ENCODE assay signal across 19 cellular contexts in the genomic region with DNA sequence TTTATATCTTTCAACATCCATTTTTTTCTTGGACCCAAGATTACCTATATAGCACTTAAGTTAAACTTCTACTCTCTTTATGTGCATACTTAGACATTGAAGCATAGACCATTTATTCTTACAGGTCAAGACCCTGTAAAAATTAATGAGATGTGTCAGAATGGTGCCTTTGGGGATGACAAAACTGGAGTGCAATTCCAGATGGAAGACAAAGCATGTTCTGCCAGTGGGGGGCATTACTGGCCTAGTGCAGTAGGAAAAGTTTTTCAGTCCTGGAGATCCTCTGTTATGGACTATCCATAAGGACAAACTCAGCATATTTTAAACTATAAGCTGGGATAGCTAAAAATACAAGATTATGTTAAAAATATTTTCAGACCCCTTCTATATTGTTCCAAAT. TPM values are rescaled to one million over a fixed set of nuclear protein-coding genes. Genes with fewer than 3 reads are reported as not detected.
A peak's percentile ranks its signal among the peaks of the same experiment; 100 is the strongest.
DNase-seq lines count a peak whose midpoint lies in the region; TF ChIP-seq lines count a peak whose summit lies in the region.
"Had no signal": no experiment of that assay in that cellular context is flagged by ENCODE, and none has a peak within 500 bp of the region (broad histone marks: within the 10 kb centered on the region; RNA-seq: fewer than 3 reads in every experiment).

No MANE protein-coding gene starts in this region.

- no peak overlapping the region for H3K4me3 Mint-ChIP-seq in HFFc6
- no peak overlapping the region for H3K4me3 Mint-ChIP-seq in chondrocyte (ENCODE audit: unreplicated experiment)
- H3K4me3 Mint-ChIP-seq: activated T-cell treated with anti-CD3 and anti-CD28 coated beads, Interleukin-2, amount 50 U/mL, for 4 hours; CD8-positive, alpha-beta memory T cell; stimulated activated memory B cell treated with anti-CD40 and anti-IgM and Interleukin-4, amounts not matched to agents 10 μg/mL and 1 μg/mL and 100 μg/mL, for 72 hours had no signal

- no peaks in the 10 kb centered on the region; the same call in 1 of the 2 replicates for H3K9me3 Mint-ChIP-seq in HFFc6
- H3K9me3 Mint-ChIP-seq in chondrocyte (ENCODE audit: low read depth): peaks cover 15% of the 10 kb centered on the region
- H3K9me3 Mint-ChIP-seq: stimulated activated memory B cell treated with anti-CD40 and anti-IgM and Interleukin-4, amounts not matched to agents 10 μg/mL and 1 μg/mL and 100 μg/mL, for 72 hours had no signal

- H3K36me3 Mint-ChIP-seq in HFFc6 (ENCODE audit: low read depth): peaks cover 12% of the 10 kb centered on the region; the same call in 1 of the 2 replicates
- H3K36me3 Mint-ChIP-seq in chondrocyte (ENCODE audit: low read depth): peaks cover 5% of the 10 kb centered on the region

- TF ChIP-seq CTCF in HFFc6 (IDR thresholded peaks at IDR 0.05): peak; percentile 77
- peak; percentile 67 for TF ChIP-seq CTCF in chondrocyte (IDR thresholded peaks at IDR 0.05)

- no peak overlapping the region for H3K27ac Mint-ChIP-seq in HFFc6
- H3K27ac Mint-ChIP-seq in chondrocyte (ENCODE audit: unreplicated experiment): no peak overlapping the region
- H3K27ac Mint-ChIP-seq: CD8-positive, alpha-beta memory T cell; stimulated activated memory B cell treated with anti-CD40 and anti-IgM and Interleukin-4, amounts not matched to agents 10 μg/mL and 1 μg/mL and 100 μg/mL, for 72 hours had no signal

- H3K27me3 Mint-ChIP-seq in HFFc6 (ENCODE audit: insufficient read depth) (no peaks in the 10 kb centered on the region), chondrocyte (ENCODE audit: low read depth) (no peaks in the 10 kb centered on the region)

- peaks cover 56% of the 10 kb centered on the region for H3K4me1 Mint-ChIP-seq in HFFc6 (ENCODE audit: low read depth)
- H3K4me1 Mint-ChIP-seq in chondrocyte (ENCODE audit: low read depth): peaks cover 30% of the 10 kb centered on the region
- H3K4me1 Mint-ChIP-seq: CD8-positive, alpha-beta memory T cell; stimulated activated memory B cell treated with anti-CD40 and anti-IgM and Interleukin-4, amounts not matched to agents 10 μg/mL and 1 μg/mL and 100 μg/mL, for 72 hours had no signal

- peak; percentile 33 for DNase-seq in AG20443 (ENCODE audit: low spot score)
- peak; percentile 71 for DNase-seq in HFFc6
- no peak for DNase-seq in chondrocyte (ENCODE audit: low spot score)
- DNase-seq in lung microvascular endothelial cell (ENCODE audit: low read depth in 2 of 2): peak; percentile 26 to 62
- no peak for DNase-seq in NCI-H2029 treated with DMSO at 0.1 percent for 48 hours (lab: John Stamatoyannopoulos, UW)
- no peak for DNase-seq in stimulated activated CD4-positive, alpha-beta T cell treated with anti-CD3 and anti-CD28 coated beads, Interleukin-4, amount 100 ng/mL, for 24 hours
- no peak for DNase-seq in HPDE6-E6E7 (ENCODE audit: extremely low spot score)
- DNase-seq in AG08396 (ENCODE audit: low spot score): no peak
- DNase-seq: activated CD4-positive, alpha-beta T cell treated with anti-CD3 and anti-CD28 coated beads for 4 hours; activated T-cell treated with anti-CD3 and anti-CD28 coated beads, Interleukin-2, amount 50 U/mL, for 4 hours; amygdala; CD8-positive, alpha-beta memory T cell; NCI-H1092; NCI-H446; OCI-M1; retina; stimulated activated CD4-positive, alpha-beta T cell treated with anti-CD3 and anti-CD28 coated beads, Interleukin-4, amount 100 ng/mL, for 1 hour; T-helper 1 cell had no signal

RNA-seq across cellular contexts. Expression of gene MMADHC, which starts 57.8 kb away (rescaled TPM):
- 100 to 1,000 TPM; 134 to 176 (median 154) TPM for total RNA-seq in HFFc6 (2021; fragmentation: NEBNext Ultra II Directional; extraction: Animal tissue kit (Norgen Biotek cat#: 25700))
- total RNA-seq in chondrocyte: 90.4 to 95.4 TPM (median 92.8 TPM) in 3 replicates
- total RNA-seq in lung microvascular endothelial cell: 117 and 129 TPM in 2 replicates

Comparison
In these comparisons a context has a peak if more than half of its experiments do, and no peak if none do; other contexts are left out.
1. DNase-seq: peak in AG20443 (single experiment), HFFc6 (single experiment) and lung microvascular endothelial cell (2 of 2); none in chondrocyte (single experiment), NCI-H2029 treated with DMSO at 0.1 percent for 48 hours (single experiment), stimulated activated CD4-positive, alpha-beta T cell treated with anti-CD3 and anti-CD28 coated beads, Interleukin-4, amount 100 ng/mL, for 24 hours (single experiment), HPDE6-E6E7 (single experiment) and AG08396 (single experiment).